ENCODE assay signal across 8 cellular contexts in the genomic region with DNA sequence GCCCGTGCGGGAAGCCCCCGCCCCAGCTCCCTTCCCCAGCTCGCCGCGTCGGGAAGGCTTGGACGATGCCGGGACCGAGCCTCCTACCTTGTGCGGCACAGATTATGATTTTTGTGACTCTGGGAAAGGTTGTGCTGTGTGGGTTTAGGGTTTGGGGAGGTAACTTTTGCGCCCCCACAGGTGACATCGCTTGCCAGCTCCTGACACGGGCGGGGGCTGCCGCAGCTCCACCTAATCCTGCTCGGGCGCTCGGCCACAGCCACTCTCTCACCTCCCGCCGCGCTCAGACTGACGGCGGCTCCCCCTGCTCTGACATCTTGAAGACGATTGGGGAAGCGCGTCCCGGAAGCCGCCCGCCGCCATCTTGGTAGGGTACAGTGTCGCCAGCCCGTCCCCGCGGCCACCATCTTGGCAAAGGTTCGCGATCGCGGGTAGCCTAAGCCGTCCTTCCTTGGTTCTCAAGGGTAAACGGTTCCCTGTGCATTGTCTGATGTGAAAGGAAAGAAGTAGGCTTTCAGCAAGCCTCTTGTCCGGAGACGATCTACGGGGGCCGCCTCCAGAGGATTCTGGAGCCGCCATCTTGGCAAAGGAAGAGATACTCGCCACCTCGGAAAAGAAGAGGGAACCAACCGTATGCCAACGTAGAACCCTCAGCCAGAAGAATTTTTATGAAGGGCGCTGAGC. TPM values are rescaled to one million over a fixed set of nuclear protein-coding genes. Genes with fewer than 3 reads are reported as not detected.
DNase-seq lines count a peak whose midpoint lies in the region; ATAC-seq and TF ChIP-seq lines count a peak whose summit lies in the region.

No MANE protein-coding gene starts in this region.

- peak overlapping the region; percentile 75 for H3K4me3 ChIP-seq in Jurkat, Clone E6-1 (ENCODE audit: low read length)
- H3K4me3 ChIP-seq in neural cell (ENCODE audit: low read length), result peak overlapping the region; percentile 86

- H3K27me3 ChIP-seq in neural cell (ENCODE audit: insufficient read depth, low read depth, low read length), result peaks cover 33% of the 10 kb centered on the region

- no peaks in the 10 kb centered on the region for H3K9me3 ChIP-seq in neural cell (ENCODE audit: low read length)

- H3K4me2 ChIP-seq in neural cell (ENCODE audit: low read length), result peak overlapping the region; percentile 80

- peak overlapping the region; percentile 90 to 96 for H3K4me3 Mint-ChIP-seq in stimulated activated naive CD8-positive, alpha-beta T cell treated with anti-CD3 and anti-CD28 coated beads, Interleukin-15, amount 100 ng/mL, for 72 hours

- peak; percentile 56 for TF ChIP-seq RAD21 in neural cell (conservative IDR thresholded peaks at IDR 0.05)

- no peaks in the 10 kb centered on the region for H3K27me3 Mint-ChIP-seq in stimulated activated naive CD8-positive, alpha-beta T cell treated with anti-CD3 and anti-CD28 coated beads, Interleukin-15, amount 100 ng/mL, for 72 hours

- H3K27ac ChIP-seq in neural cell (ENCODE audit: low read length), result peak overlapping the region; percentile 83

- H3K9me2 ChIP-seq in neural cell (ENCODE audit: insufficient read depth, low read length), result no peaks in the 10 kb centered on the region

- TF ChIP-seq CTCF in neural cell (IDR thresholded peaks at IDR 0.05; ENCODE audit: poor library complexity, severe bottlenecking), result peak; percentile 44

- no peaks in the 10 kb centered on the region for H3F3A ChIP-seq in neural cell (ENCODE audit: insufficient read depth, low read length, poor library complexity, severe bottlenecking)

- no peaks in the 10 kb centered on the region for H4K20me1 ChIP-seq in neural cell (ENCODE audit: insufficient read depth)

- TF ChIP-seq EP300 in neural cell (conservative IDR thresholded peaks at IDR 0.05; ENCODE audit: poor library complexity, severe bottlenecking), result peak; percentile 71

- peak; percentile 29 for ATAC-seq in GM21526 (IDR thresholded peaks at IDR 0.05; ENCODE audit: low FRiP score, unreplicated experiment)
- ATAC-seq in stimulated activated naive CD8-positive, alpha-beta T cell treated with anti-CD3 and anti-CD28 coated beads, Interleukin-15, amount 100 ng/mL, for 72 hours, result peak; percentile 59

- H3K27ac Mint-ChIP-seq in stimulated activated naive CD8-positive, alpha-beta T cell treated with anti-CD3 and anti-CD28 coated beads, Interleukin-15, amount 100 ng/mL, for 72 hours, result peak overlapping the region; percentile 99

- H2AFZ ChIP-seq in neural cell (ENCODE audit: low read depth, low read length), result peak overlapping the region; percentile 99

- no peaks in the 10 kb centered on the region for H3K79me2 ChIP-seq in neural cell (replicated peaks; ENCODE audit: insufficient read depth, low read length)

- peak; percentile 88 for DNase-seq in D341Med (ENCODE audit: low spot score)
- peak; percentile 81 for DNase-seq in Jurkat, Clone E6-1 (ENCODE audit: low read depth, low spot score)
- peak; percentile 71 for DNase-seq in RPMI7951 (ENCODE audit: low read depth)
- peak; percentile 83 for DNase-seq in activated T-helper 9 cell treated with anti-CD3 and anti-CD28 coated beads, Interleukin-2, amount 50 U/mL, for 16 hours (ENCODE audit: low read depth)
- peak; percentile 72 for DNase-seq in fibroblast of the conjunctiva (ENCODE audit: low read depth)
- peak; percentile 93 for DNase-seq in stimulated activated naive CD8-positive, alpha-beta T cell treated with anti-CD3 and anti-CD28 coated beads, Interleukin-15, amount 100 ng/mL, for 72 hours

- peaks cover 0 to 10% of the 10 kb centered on the region in 2 donors for H3K9me3 Mint-ChIP-seq in stimulated activated naive CD8-positive, alpha-beta T cell treated with anti-CD3 and anti-CD28 coated beads, Interleukin-15, amount 100 ng/mL, for 72 hours

- peak overlapping the region; percentile 64 for H3K9ac ChIP-seq in neural cell (ENCODE audit: low read length)

- peaks cover 24% of the 10 kb centered on the region for H3K4me1 Mint-ChIP-seq in stimulated activated naive CD8-positive, alpha-beta T cell treated with anti-CD3 and anti-CD28 coated beads, Interleukin-15, amount 100 ng/mL, for 72 hours

- H3K36me3 ChIP-seq in neural cell (ENCODE audit: insufficient read depth, low read length), result no peaks in the 10 kb centered on the region

TF ChIP-seq in neural cell, 6 proteins besides CTCF, POLR2A, EP300 and RAD21:
- TF ChIP-seq MXI1 (conservative IDR thresholded peaks at IDR 0.05; ENCODE audit: poor library complexity, severe bottlenecking) (no peak), EZH2 (IDR thresholded peaks at IDR 0.05; ENCODE audit: borderline replicate concordance, insufficient read depth, low read length, poor library complexity, severe bottlenecking) (no peak), SMC3 (conservative IDR thresholded peaks at IDR 0.05; ENCODE audit: poor library complexity) (peak; percentile 57), TAF1 (IDR thresholded peaks at IDR 0.05; ENCODE audit: low read depth) (peak; percentile 47), POLR2AphosphoS5 (IDR thresholded peaks at IDR 0.05) (peak; percentile 56)

RNA-seq across cellular contexts. Expression of a gene that starts 1.7 kb away (rescaled TPM):
- polyA plus RNA-seq in Jurkat, Clone E6-1 (2012; ENCODE audit: insufficient read depth, insufficient read length), result 12.1 TPM
- total RNA-seq in RPMI7951 (2014; rRNA removed; shearing (Covaris generic)), result 40.6 and 53.0 TPM in 2 replicates
- 2.2 and 2.3 TPM in 2 replicates for polyA plus RNA-seq in neural cell
- polyA minus RNA-seq in neural cell, result 10.0 and 11.9 TPM in 2 replicates

Comparison
In these comparisons a context has a peak if more than half of its experiments do, and no peak if none do; other contexts are left out.
1. Peak in every context shown above with its lines: DNase-seq, ATAC-seq, H3K4me3 ChIP-seq and H3K27ac ChIP-seq.